17 cellular contexts compared by ENCODE assay signal in the genomic region with DNA sequence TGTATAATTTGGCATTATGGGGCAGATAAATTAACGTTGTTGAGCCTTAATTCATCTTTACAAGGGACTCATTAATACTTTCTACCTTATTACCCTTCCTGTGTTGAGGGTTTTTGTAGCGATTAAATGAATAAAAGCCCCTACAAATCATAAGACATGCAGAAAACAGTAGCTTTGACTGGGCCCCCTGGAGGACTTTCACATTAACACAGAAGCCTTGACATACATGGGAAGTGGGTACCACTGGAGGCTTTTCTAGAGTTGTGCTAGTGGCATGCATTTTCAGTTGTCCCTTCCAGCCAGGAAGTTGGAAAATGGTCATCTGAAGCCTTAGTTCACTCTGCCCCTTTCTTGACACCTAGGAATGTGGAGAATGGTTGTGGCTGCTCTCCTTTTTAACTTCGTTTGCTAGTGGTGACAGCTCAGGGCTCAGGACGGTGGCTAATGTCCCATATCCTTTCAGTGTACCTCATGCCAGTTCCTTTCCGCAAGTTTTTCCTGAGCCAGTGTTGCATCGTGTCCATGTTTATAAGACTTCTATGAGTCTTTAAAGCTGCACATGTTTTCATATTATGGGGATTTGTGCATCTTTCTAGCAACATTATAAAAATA. TPM values are rescaled to one million over a fixed set of nuclear protein-coding genes. Genes with fewer than 3 reads are reported as not detected.
A peak's percentile ranks its signal among the peaks of the same experiment; 100 is the strongest.
DNase-seq lines count a peak whose midpoint lies in the region; FAIRE-seq and TF ChIP-seq lines count a peak whose summit lies in the region.
"Had no signal": no experiment of that assay in that cellular context is flagged by ENCODE, and none has a peak within 500 bp of the region (broad histone marks: within the 10 kb centered on the region; RNA-seq: fewer than 3 reads in every experiment).

No MANE protein-coding gene starts in this region.

- in situ Hi-C loops in brain microvascular endothelial cell (cut with HindIII; ENCODE audit: low pct_ligation_motif_present, low sequenced_read_pairs) = no loop called here
- in situ Hi-C loops in GM13977 (cut with MboI; ENCODE audit: low pct_unique_long_range_greater_than_20kb, low sequenced_read_pairs, unreplicated experiment) = no loop called here

- peaks cover 13% of the 10 kb centered on the region for H3K36me3 Mint-ChIP-seq in neural progenitor cell

- no peaks in the 10 kb centered on the region for H3K9me3 ChIP-seq in neural progenitor cell (ENCODE audit: low read depth)
- H3K9me3 ChIP-seq: sigmoid colon, thoracic aorta had no signal

- H3K4me2 ChIP-seq in neural progenitor cell = no peak overlapping the region

- H3K4me3 ChIP-seq in brain microvascular endothelial cell (ENCODE audit: low read depth, low read length) = no peak overlapping the region
- no peak overlapping the region for H3K4me3 ChIP-seq in neural progenitor cell
- H3K4me3 ChIP-seq: sigmoid colon, thoracic aorta had no signal

- H3K36me3 ChIP-seq in brain microvascular endothelial cell (replicated peaks) = peaks cover 4% of the 10 kb centered on the region
- no peaks in the 10 kb centered on the region for H3K36me3 ChIP-seq in neural progenitor cell
- H3K36me3 ChIP-seq: sigmoid colon, thoracic aorta had no signal

- no peaks in the 10 kb centered on the region for H3K27me3 Mint-ChIP-seq in neural progenitor cell (ENCODE audit: insufficient read depth, low read depth)

- peaks cover 12% of the 10 kb centered on the region for H3F3A ChIP-seq in neural progenitor cell (ENCODE audit: low read depth)

- TF ChIP-seq CTCF in brain microvascular endothelial cell (IDR thresholded peaks at IDR 0.05; ENCODE audit: low read depth, low read length, missing control alignments) (peak; percentile 34), neural progenitor cell (IDR thresholded peaks at IDR 0.05) (peak; percentile 23), GM13977 (IDR thresholded peaks at IDR 0.05; ENCODE audit: extremely low read depth, insufficient read depth, missing control alignments) (no peak)

- peaks cover 4% of the 10 kb centered on the region for H3K9me3 Mint-ChIP-seq in neural progenitor cell
- H3K9me3 Mint-ChIP-seq: activated T-helper 2 cell treated with anti-CD3 and anti-CD28 coated beads, Interferon-gamma antibody, Interleukin-2, Interleukin-4, amounts not matched to agents 10 μg/mL and 5 μg/mL and 100 μg/mL, durations not matched to agents 14 hours and 24 hours and 36 hours; mesothelial cell of epicardium had no signal

- peaks cover 3% of the 10 kb centered on the region for H3K4me1 Mint-ChIP-seq in neural progenitor cell

- H3K9ac ChIP-seq in neural progenitor cell = no peak overlapping the region

- no peak for TF ChIP-seq POLR2A in GM12891 (IDR thresholded peaks at IDR 0.05; ENCODE audit: low read depth, low read length)

- DNase-seq in GM12891 (ENCODE audit: insufficient read length, low spot score) (no peak), MV-4-11 (lab: John Stamatoyannopoulos, UW) (peak; percentile 5), brain microvascular endothelial cell (no peak), neural progenitor cell (ENCODE audit: low spot score) (no peak), GM13977 (ENCODE audit: low spot score) (no peak), NCI-H187 (lab: John Stamatoyannopoulos, UW) (no peak), retina (no peak)
- DNase-seq: activated CD8-positive, alpha-beta memory T cell treated with anti-CD3 and anti-CD28 coated beads for 24 hours; C1 segment of cervical spinal cord; glutamatergic neuron; GOT3; NCI-H226; sigmoid colon; stimulated activated CD4-positive, alpha-beta T cell treated with anti-CD3 and anti-CD28 coated beads, Interleukin-2, amount 100 ng/mL, for 24 hours had no signal

- no peak overlapping the region for H2AFZ ChIP-seq in neural progenitor cell (replicated peaks)

- no peaks in the 10 kb centered on the region for H3K27me3 ChIP-seq in brain microvascular endothelial cell (replicated peaks)
- H3K27me3 ChIP-seq in neural progenitor cell = no peaks in the 10 kb centered on the region
- H3K27me3 ChIP-seq: sigmoid colon had no signal

- peaks cover 7% of the 10 kb centered on the region for H3K4me1 ChIP-seq in neural progenitor cell

- H3K4me3 Mint-ChIP-seq in neural progenitor cell = no peak overlapping the region
- H3K4me3 Mint-ChIP-seq: mesothelial cell of epicardium had no signal

- no peak overlapping the region for H3K27ac Mint-ChIP-seq in neural progenitor cell
- H3K27ac Mint-ChIP-seq: activated T-helper 2 cell treated with anti-CD3 and anti-CD28 coated beads, Interferon-gamma antibody, Interleukin-2, Interleukin-4, amounts not matched to agents 10 μg/mL and 5 μg/mL and 100 μg/mL, durations not matched to agents 14 hours and 24 hours and 36 hours had no signal

- peak; percentile 57 for FAIRE-seq in GM12891 (lab: Jason Lieb, UNC)

- no peak overlapping the region for H3K27ac ChIP-seq in brain microvascular endothelial cell
- peak overlapping the region; percentile 58 for H3K27ac ChIP-seq in neural progenitor cell
- H3K27ac ChIP-seq: sigmoid colon, thoracic aorta had no signal

- H4K20me1 ChIP-seq in neural progenitor cell (ENCODE audit: low read depth) = peaks cover 14% of the 10 kb centered on the region

- H3K79me2 ChIP-seq in neural progenitor cell (ENCODE audit: low read depth) = peaks cover 98% of the 10 kb centered on the region

TF ChIP-seq in GM12891, 5 proteins besides CTCF, POLR2A, EP300 and RAD21:
- TF ChIP-seq POLR2AphosphoS5 (IDR thresholded peaks at IDR 0.05; ENCODE audit: low read depth, low read length) (no peak), SPI1 (IDR thresholded peaks at IDR 0.05; ENCODE audit: low read depth, low read length) (peak; percentile 49)
TF ChIP-seq in GM12891: peak in this region for 1.

RNA-seq across cellular contexts. Expression of a gene that starts 30.3 kb away (rescaled TPM):
- 34.3 TPM for polyA plus RNA-seq in GM12891 (2012; ENCODE audit: low read depth, missing spikeins)
- total RNA-seq in neural progenitor cell (ENCODE audit: low replicate concordance) = 94.0 and 117 TPM in 2 replicates
